ENCODE assay signal across 15 cellular contexts in genomic region chr1:15350551-15351200, GRCh38.
"Had no signal": no experiment of that assay in that cellular context is flagged by ENCODE, and none has a peak within 500 bp of the region (broad histone marks: within the 10 kb centered on the region; RNA-seq: fewer than 3 reads in every experiment).

No MANE protein-coding gene starts in this region.

- H3K27ac ChIP-seq: hepatocyte, right atrium auricular region, spleen had no signal

- H3K9me3 ChIP-seq: right atrium auricular region, spleen had no signal

- DNase-seq: activated B cell treated with CpG ODN at 0.5 μM for 24 hours; activated CD4-positive, alpha-beta T cell treated with anti-CD3 and anti-CD28 coated beads, Interleukin-2, amount 10 ng/mL, durations not matched to agents 24 days and 14 days; activated CD8-positive, alpha-beta memory T cell treated with anti-CD3 and anti-CD28 coated beads for 24 hours; activated naive CD4-positive, alpha-beta T cell treated with anti-CD3 and anti-CD28 coated beads, Interleukin-2, amount 10 ng/mL, durations not matched to agents 7 days and 5 days; activated T-cell treated with anti-CD3 and anti-CD28 coated beads for 4 hours; cortex of kidney; effector memory CD8-positive, alpha-beta T cell; midbrain; naive thymus-derived CD8-positive, alpha-beta T cell; spleen; stimulated activated CD4-positive, alpha-beta T cell treated with anti-CD3 and anti-CD28 coated beads, Interleukin-1b, Interleukin-23, amount 100 ng/mL, for 48 hours; stimulated activated naive B cell treated with anti-CD40 and anti-IgM and Interleukin-4, amounts not matched to agents 10 μg/mL and 1 μg/mL and 100 μg/mL, for 72 hours; substantia nigra had no signal

- ATAC-seq: effector memory CD8-positive, alpha-beta T cell; naive thymus-derived CD8-positive, alpha-beta T cell; stimulated activated naive B cell treated with anti-CD40 and anti-IgM and Interleukin-4, amounts not matched to agents 10 μg/mL and 1 μg/mL and 100 μg/mL, for 72 hours had no signal

- H3K36me3 ChIP-seq: right atrium auricular region, spleen had no signal

- H3K4me3 ChIP-seq: hepatocyte, right atrium auricular region, spleen had no signal

- H3K27me3 ChIP-seq: hepatocyte, right atrium auricular region had no signal
